Comparison of ENCODE assay signal across 18 cellular contexts in the genomic region with DNA sequence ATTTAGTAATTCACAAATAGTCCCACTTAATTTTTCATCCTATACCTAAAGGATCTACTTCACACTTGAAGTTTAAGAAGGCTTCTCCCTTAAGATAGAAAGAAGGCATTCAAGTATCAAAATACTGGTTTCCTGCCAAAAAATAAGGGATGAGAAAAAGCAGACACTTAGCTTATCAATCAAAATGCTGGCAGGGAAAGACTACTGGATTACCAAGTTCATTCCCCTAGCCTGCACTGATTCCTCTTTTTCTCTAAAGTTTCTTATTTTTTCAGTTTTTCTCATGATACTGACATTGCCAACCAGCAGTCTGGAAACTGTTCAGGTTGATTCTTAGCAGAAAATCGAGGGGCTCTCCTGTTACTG.
"Had no signal": no experiment of that assay in that cellular context is flagged by ENCODE, and none has a peak within 500 bp of the region (broad histone marks: within the 10 kb centered on the region; RNA-seq: fewer than 3 reads in every experiment).

No MANE protein-coding gene starts in this region.

- H3K27ac ChIP-seq: foreskin keratinocyte, neutrophil, parathyroid adenoma had no signal

- H3K4me1 ChIP-seq: parathyroid adenoma had no signal

- H3K36me3 ChIP-seq: neutrophil had no signal

- H2AFZ ChIP-seq: parathyroid adenoma had no signal

- H3K9me3 ChIP-seq: neutrophil had no signal

- ATAC-seq: activated CD8-positive, alpha-beta T cell treated with anti-CD3 and anti-CD28 coated beads for 36 hours; foreskin keratinocyte; left lobe of liver; natural killer cell; sciatic nerve; stimulated activated effector memory CD8-positive, alpha-beta T cell treated with anti-CD3 and anti-CD28 coated beads, Interleukin-12 subunit alpha, Interleukin-12 subunit beta, amount 100 ng/mL, for 72 hours had no signal

- H3K27me3 ChIP-seq: foreskin keratinocyte, neutrophil had no signal

- H3K79me2 ChIP-seq: parathyroid adenoma had no signal

- H3K9ac ChIP-seq: parathyroid adenoma had no signal

- FAIRE-seq: TTC549 had no signal

- DNase-seq: activated CD4-positive, alpha-beta T cell treated with anti-CD3 and anti-CD28 coated beads for 4 hours; activated CD8-positive, alpha-beta T cell treated with anti-CD3 and anti-CD28 coated beads for 36 hours; activated naive CD4-positive, alpha-beta T cell treated with Interleukin-2 at 50 U/mL for 16 hours; activated T-cell treated with anti-CD3 and anti-CD28 coated beads, Interleukin-2, amount 50 U/mL, for 1 hour; aorta; effector CD8-positive, alpha-beta T cell; glutamatergic neuron; hypothalamus; islet precursor cell; natural killer cell; stimulated activated CD4-positive, alpha-beta T cell treated with anti-CD3 and anti-CD28 coated beads, Interleukin-4, amount 100 ng/mL, for 24 hours had no signal
